Comparison of ENCODE assay signal across 33 cellular contexts in genomic region chr10:71184402-71184801, GRCh38. TPM values are rescaled to one million over a fixed set of nuclear protein-coding genes. Genes with fewer than 3 reads are reported as not detected.
"Had no signal": no experiment of that assay in that cellular context is flagged by ENCODE, and none has a peak within 500 bp of the region (broad histone marks: within the 10 kb centered on the region; RNA-seq: fewer than 3 reads in every experiment).

No MANE protein-coding gene starts in this region.

- H3K36me3 ChIP-seq: adrenal gland, brain microvascular endothelial cell, breast epithelium had no signal

- H3K4me3 ChIP-seq: adrenal gland, body of pancreas, breast epithelium had no signal

- H3K4me1 ChIP-seq: breast epithelium had no signal

- H3K9me3 ChIP-seq: adrenal gland, body of pancreas, breast epithelium had no signal

- H3K4me1 Mint-ChIP-seq: activated B cell treated with CpG ODN at 0.5 μM for 24 hours; activated CD4-positive, alpha-beta T cell treated with anti-CD3 and anti-CD28 coated beads, Interleukin-2, amount 10 ng/mL, durations not matched to agents 24 days and 14 days; activated naive CD8-positive, alpha-beta T cell treated with anti-CD3 and anti-CD28 coated beads for 36 hours; activated T-helper 17 cell treated with anti-CD3 and anti-CD28 coated beads, Interleukin-2, amount 50 U/mL, for 72 hours had no signal

- H3K27ac ChIP-seq: adrenal gland, body of pancreas, brain microvascular endothelial cell, breast epithelium, VCaP had no signal

- DNase-seq: activated B cell treated with CpG ODN at 0.5 μM for 24 hours; activated CD4-positive, alpha-beta memory T cell treated with anti-CD3 and anti-CD28 coated beads for 36 hours; activated CD4-positive, alpha-beta T cell treated with anti-CD3 and anti-CD28 coated beads for 4 hours; activated CD4-positive, alpha-beta T cell treated with anti-CD3 and anti-CD28 coated beads, Interleukin-2, amount 10 ng/mL, durations not matched to agents 24 days and 14 days; activated CD4-positive, alpha-beta T cell treated with anti-CD3 and anti-CD28 coated beads, Interleukin-2, amount 50 U/mL, for 1 hour; activated CD4-positive, alpha-beta T cell treated with anti-CD3 and anti-CD28 coated beads, Interleukin-2, amount 50 U/mL, for 4 hours; activated CD4-positive, CD25-positive, alpha-beta regulatory T cell treated with anti-CD3 and anti-CD28 coated beads, Interleukin-2, amount 50 U/mL, for 72 hours; activated CD8-positive, alpha-beta memory T cell treated with anti-CD3 and anti-CD28 coated beads, Interleukin-2, amount 50 U/mL, for 4 hours; activated CD8-positive, alpha-beta T cell treated with anti-CD3 and anti-CD28 coated beads for 36 hours; activated effector memory CD4-positive, alpha-beta T cell treated with anti-CD3 and anti-CD28 coated beads, Interleukin-2, amount 50 U/mL, for 16 hours; activated gamma-delta T cell treated with Interleukin-2 at 50 U/mL for 16 hours; activated naive CD4-positive, alpha-beta T cell; activated naive CD4-positive, alpha-beta T cell treated with anti-CD3 and anti-CD28 coated beads for 36 hours; activated naive CD4-positive, alpha-beta T cell treated with anti-CD3 and anti-CD28 coated beads, Interleukin-2, amount 50 U/mL, for 16 hours; activated naive CD8-positive, alpha-beta T cell treated with anti-CD3 and anti-CD28 coated beads for 36 hours; activated T-cell treated with anti-CD3 and anti-CD28 coated beads for 4 hours; activated T-cell treated with anti-CD3 and anti-CD28 coated beads, Interleukin-2, amount 50 U/mL, for 1 hour; activated T-cell treated with anti-CD3 and anti-CD28 coated beads, Interleukin-2, amount 50 U/mL, for 4 hours; activated T-cell treated with anti-CD3 and anti-CD28 coated beads, Interleukin-2, amount 50 U/mL, for 72 hours; amniotic stem cell; aorta; body of pancreas; brain microvascular endothelial cell; central memory CD4-positive, alpha-beta T cell; T-helper 17 cell had no signal

- H3K36me3 Mint-ChIP-seq: activated CD4-positive, alpha-beta memory T cell treated with anti-CD3 and anti-CD28 coated beads for 36 hours; activated naive CD4-positive, alpha-beta T cell treated with anti-CD3 and anti-CD28 coated beads, Interleukin-2, amount 50 U/mL, for 72 hours; activated naive CD8-positive, alpha-beta T cell treated with anti-CD3 and anti-CD28 coated beads for 36 hours had no signal

- H3K27me3 Mint-ChIP-seq: activated CD8-positive, alpha-beta T cell treated with anti-CD3 and anti-CD28 coated beads for 36 hours; activated naive CD8-positive, alpha-beta T cell treated with anti-CD3 and anti-CD28 coated beads for 36 hours had no signal

- H3K27ac Mint-ChIP-seq: activated B cell treated with CpG ODN at 0.5 μM for 24 hours; activated CD4-positive, alpha-beta memory T cell treated with anti-CD3 and anti-CD28 coated beads for 36 hours; activated CD4-positive, alpha-beta T cell treated with anti-CD3 and anti-CD28 coated beads, Interleukin-2, amount 10 ng/mL, durations not matched to agents 24 days and 14 days; activated CD8-positive, alpha-beta T cell treated with anti-CD3 and anti-CD28 coated beads for 36 hours; activated naive CD4-positive, alpha-beta T cell treated with anti-CD3 and anti-CD28 coated beads for 36 hours; activated naive CD4-positive, alpha-beta T cell treated with anti-CD3 and anti-CD28 coated beads, Interleukin-2, amount 50 U/mL, for 72 hours; activated naive CD8-positive, alpha-beta T cell treated with anti-CD3 and anti-CD28 coated beads for 36 hours; activated T-cell treated with anti-CD3 and anti-CD28 coated beads, Interleukin-2, amount 50 U/mL, for 72 hours; activated T-helper 1 cell treated with anti-CD3 and anti-CD28 coated beads, Interleukin-12 subunit alpha, Interleukin-12 subunit beta, Interleukin-2, Interleukin-4 antibody, amounts not matched to agents 30 ng/mL and 10 ng/mL and 1 ng/mL, durations not matched to agents 14 hours and 24 hours and 36 hours; activated T-helper 17 cell treated with anti-CD3 and anti-CD28 coated beads, Interleukin-2, amount 50 U/mL, for 72 hours; T-helper 17 cell had no signal

- ATAC-seq: activated CD8-positive, alpha-beta T cell treated with anti-CD3 and anti-CD28 coated beads for 36 hours; activated naive CD4-positive, alpha-beta T cell treated with anti-CD3 and anti-CD28 coated beads, Interleukin-2, amount 50 U/mL, for 72 hours; activated T-cell treated with anti-CD3 and anti-CD28 coated beads, Interleukin-2, amount 50 U/mL, for 4 hours; activated T-cell treated with anti-CD3 and anti-CD28 coated beads, Interleukin-2, amount 50 U/mL, for 72 hours; activated T-helper 17 cell treated with anti-CD3 and anti-CD28 coated beads, Interleukin-2, amount 50 U/mL, for 72 hours; body of pancreas; T-helper 17 cell had no signal

- H3K9me3 Mint-ChIP-seq: activated B cell treated with CpG ODN at 0.5 μM for 24 hours; activated CD4-positive, alpha-beta memory T cell treated with anti-CD3 and anti-CD28 coated beads for 36 hours; activated CD4-positive, alpha-beta T cell treated with anti-CD3 and anti-CD28 coated beads, Interleukin-2, amount 10 ng/mL, durations not matched to agents 24 days and 14 days; activated CD8-positive, alpha-beta T cell treated with anti-CD3 and anti-CD28 coated beads for 36 hours; activated naive CD4-positive, alpha-beta T cell treated with anti-CD3 and anti-CD28 coated beads for 36 hours; activated naive CD4-positive, alpha-beta T cell treated with anti-CD3 and anti-CD28 coated beads, Interleukin-2, amount 50 U/mL, for 72 hours; activated naive CD8-positive, alpha-beta T cell treated with anti-CD3 and anti-CD28 coated beads for 36 hours; activated T-cell treated with anti-CD3 and anti-CD28 coated beads, Interleukin-2, amount 50 U/mL, for 4 hours; activated T-cell treated with anti-CD3 and anti-CD28 coated beads, Interleukin-2, amount 50 U/mL, for 72 hours; activated T-helper 1 cell treated with anti-CD3 and anti-CD28 coated beads, Interleukin-12 subunit alpha, Interleukin-12 subunit beta, Interleukin-2, Interleukin-4 antibody, amounts not matched to agents 30 ng/mL and 10 ng/mL and 1 ng/mL, durations not matched to agents 14 hours and 24 hours and 36 hours; activated T-helper 17 cell treated with anti-CD3 and anti-CD28 coated beads, Interleukin-2, amount 50 U/mL, for 72 hours had no signal

- H3K4me3 Mint-ChIP-seq: activated B cell treated with CpG ODN at 0.5 μM for 24 hours; activated CD4-positive, alpha-beta memory T cell treated with anti-CD3 and anti-CD28 coated beads for 36 hours; activated CD4-positive, alpha-beta T cell treated with anti-CD3 and anti-CD28 coated beads, Interleukin-2, amount 10 ng/mL, durations not matched to agents 24 days and 14 days; activated CD8-positive, alpha-beta T cell treated with anti-CD3 and anti-CD28 coated beads for 36 hours; activated naive CD4-positive, alpha-beta T cell treated with anti-CD3 and anti-CD28 coated beads for 36 hours; activated naive CD8-positive, alpha-beta T cell treated with anti-CD3 and anti-CD28 coated beads for 36 hours; activated T-cell treated with anti-CD3 and anti-CD28 coated beads, Interleukin-2, amount 50 U/mL, for 4 hours; activated T-cell treated with anti-CD3 and anti-CD28 coated beads, Interleukin-2, amount 50 U/mL, for 72 hours; activated T-helper 1 cell treated with anti-CD3 and anti-CD28 coated beads, Interleukin-12 subunit alpha, Interleukin-12 subunit beta, Interleukin-2, Interleukin-4 antibody, amounts not matched to agents 30 ng/mL and 10 ng/mL and 1 ng/mL, durations not matched to agents 14 hours and 24 hours and 36 hours; activated T-helper 17 cell treated with anti-CD3 and anti-CD28 coated beads, Interleukin-2, amount 50 U/mL, for 72 hours; T-helper 17 cell had no signal

- H3K27me3 ChIP-seq: adrenal gland, body of pancreas, breast epithelium had no signal

RNA-seq across cellular contexts. Expression of gene UNC5B, which starts 28.0 kb away (rescaled TPM):
- total RNA-seq: activated B cell treated with CpG ODN at 0.5 μM for 24 hours; activated naive CD4-positive, alpha-beta T cell treated with anti-CD3 and anti-CD28 coated beads, Interleukin-2, amount 50 U/mL, for 72 hours; T-helper 1 cell treated with Interleukin-12 subunit alpha and Interleukin-12 subunit beta and Interleukin-4 antibody, amounts not matched to agents 30 ng/mL and 1 ng/mL, for 36 hours; T-helper 17 cell; T-helper 2 cell treated with Interferon-gamma antibody and Interleukin-4, amounts not matched to agents 100 ng/mL and 5 ng/mL, for 36 hours had no signal
